Comparison of ENCODE assay signal across 8 cellular contexts in the genomic region with DNA sequence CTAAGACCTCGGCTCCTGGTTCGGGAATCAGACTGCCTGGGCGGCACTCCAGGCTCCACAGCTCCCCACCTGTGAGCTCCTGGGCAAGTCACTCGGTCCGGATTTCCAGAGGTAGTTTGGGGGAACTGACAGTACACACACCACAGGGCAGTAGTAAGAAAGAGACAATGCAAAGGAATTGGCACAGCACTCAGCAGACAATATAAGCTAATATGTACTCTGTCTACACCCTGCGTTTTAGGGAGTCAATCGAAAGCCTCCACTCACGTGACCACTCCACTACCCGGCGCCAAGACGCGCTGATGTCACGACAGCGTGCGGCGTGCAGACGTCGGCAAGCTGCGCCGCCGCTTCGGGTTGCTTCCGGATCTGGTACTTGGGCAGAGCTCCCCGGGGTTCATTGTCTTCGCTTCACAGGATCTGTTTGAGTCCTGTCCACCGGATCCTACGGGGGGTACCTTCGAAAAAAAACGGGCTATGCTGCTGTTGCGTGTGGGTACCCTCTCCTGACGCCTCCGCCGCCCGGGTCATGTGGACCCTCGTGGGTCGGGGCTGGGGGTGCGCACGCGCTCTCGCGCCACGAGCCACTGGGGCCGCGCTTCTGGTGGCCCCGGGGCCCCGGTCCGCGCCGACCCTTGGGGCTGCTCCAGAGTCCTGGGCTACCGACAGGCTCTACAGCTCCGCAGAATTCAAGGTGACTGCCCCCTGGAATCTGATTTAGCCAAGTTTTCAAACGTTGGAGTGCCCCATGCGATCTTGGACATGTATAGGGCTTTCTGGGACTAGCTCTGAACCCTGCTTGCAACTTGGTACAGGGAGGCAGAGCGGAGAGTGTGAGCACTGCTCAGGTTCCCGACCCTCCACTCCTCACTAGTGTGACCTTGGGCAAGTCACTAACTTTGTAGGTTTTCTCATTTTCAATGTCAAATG. TPM values are rescaled to one million over a fixed set of nuclear protein-coding genes. Genes with fewer than 3 reads are reported as not detected.
DNase-seq lines count a peak whose midpoint lies in the region; ATAC-seq, FAIRE-seq and TF ChIP-seq lines count a peak whose summit lies in the region.

A gene with protein sequence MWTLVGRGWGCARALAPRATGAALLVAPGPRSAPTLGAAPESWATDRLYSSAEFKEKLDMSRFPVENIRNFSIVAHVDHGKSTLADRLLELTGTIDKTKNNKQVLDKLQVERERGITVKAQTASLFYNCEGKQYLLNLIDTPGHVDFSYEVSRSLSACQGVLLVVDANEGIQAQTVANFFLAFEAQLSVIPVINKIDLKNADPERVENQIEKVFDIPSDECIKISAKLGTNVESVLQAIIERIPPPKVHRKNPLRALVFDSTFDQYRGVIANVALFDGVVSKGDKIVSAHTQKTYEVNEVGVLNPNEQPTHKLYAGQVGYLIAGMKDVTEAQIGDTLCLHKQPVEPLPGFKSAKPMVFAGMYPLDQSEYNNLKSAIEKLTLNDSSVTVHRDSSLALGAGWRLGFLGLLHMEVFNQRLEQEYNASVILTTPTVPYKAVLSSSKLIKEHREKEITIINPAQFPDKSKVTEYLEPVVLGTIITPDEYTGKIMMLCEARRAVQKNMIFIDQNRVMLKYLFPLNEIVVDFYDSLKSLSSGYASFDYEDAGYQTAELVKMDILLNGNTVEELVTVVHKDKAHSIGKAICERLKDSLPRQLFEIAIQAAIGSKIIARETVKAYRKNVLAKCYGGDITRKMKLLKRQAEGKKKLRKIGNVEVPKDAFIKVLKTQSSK (plus strand): TSS at position 327 of the 930 bp plus-strand sequence. CDS start 203 bp downstream, at position 530.

- H3K27ac ChIP-seq in HepG2 (ENCODE audit: extremely low read length, insufficient read depth, low read length), result peak within 1 kb of the TSS; percentile 93

- TF ChIP-seq RAD21 in HepG2 (CRISPR knock-in tag; IDR thresholded peaks at IDR 0.05), result no peak; the same call in 1 of the 2 replicates

- POLR2A ChIA-PET in HepG2 (lab: Yijun Ruan, JAX), result interaction anchor here (0.7 to 3.2 kb wide), 16 partner anchors 9 to 53 kb away, joined by 3 to 27 read pairs (median 4); a partner anchor contains a TSS

- intact Hi-C loops in CD14-positive monocyte (cut with micrococcal nuclease) (no loop called here), HepG2 (cut with micrococcal nuclease; ENCODE audit: unreplicated experiment) (loop anchor here (1.0 kb wide), 1 partner anchor 48 kb away; a partner anchor contains a TSS)

- TF ChIP-seq EP300 in HepG2 (IDR thresholded peaks at IDR 0.05; ENCODE audit: low read depth in 2 of 2, low read length in 2 of 2) (no peak), HepG2 (CRISPR knock-in tag; IDR thresholded peaks at IDR 0.05; ENCODE audit: borderline replicate concordance) (no peak)

- H3K4me3 Mint-ChIP-seq in CD14-positive monocyte, result peak within 1 kb of the TSS; percentile 97 to 99

- no peaks in the 10 kb centered on the region; a peak in 1 of 5 replicates for H3K27me3 ChIP-seq in HepG2 (ENCODE audit: control insufficient read depth in 1 of 2, insufficient read depth in 2 of 2, low read length in 2 of 2)

- peak; percentile 56 for FAIRE-seq in HepG2 (lab: Jason Lieb, UNC)

- peaks cover 10 to 16% of the 10 kb centered on the region in 2 donors for H3K36me3 Mint-ChIP-seq in CD14-positive monocyte

- peak; percentile 84 to 96 for TF ChIP-seq POLR2A in HepG2 (IDR thresholded peaks at IDR 0.05; ENCODE audit: insufficient read depth in 1 of 2, low read depth in 2 of 2, low read length in 2 of 2)

- H3K4me1 Mint-ChIP-seq in CD14-positive monocyte, result peaks cover 18% of the 10 kb centered on the region

- H3K27ac Mint-ChIP-seq in CD14-positive monocyte, result peak within 1 kb of the TSS; percentile 95 to 99 (median 99)

- BruUV-seq in HepG2 (replicated peaks; lab: Mats Ljungman, UMichigan), result TSS peak; percentile 68

- H3K9ac ChIP-seq in HepG2 (ENCODE audit: insufficient read depth, low read depth, low read length), result peak within 1 kb of the TSS; percentile 88

- TF ChIP-seq CTCF in CD14-positive monocyte (IDR thresholded peaks at IDR 0.05) (no peak), HepG2 (CRISPR knock-in tag; IDR thresholded peaks at IDR 0.05) (no peak)

- H3K4me2 ChIP-seq in HepG2 (ENCODE audit: low read depth, low read length), result peak within 1 kb of the TSS; percentile 90

- DNase-seq in CD14-positive monocyte (ENCODE audit: low spot score), result peak; percentile 86
- DNase-seq in NCI-H82 (lab: John Stamatoyannopoulos, UW), result peak; percentile 90
- DNase-seq in activated CD4-positive, alpha-beta T cell treated with anti-CD3 and anti-CD28 coated beads, Interleukin-2, amount 50 U/mL, for 48 hours, result peak; percentile 83 to 87
- peak; percentile 75 to 93 for DNase-seq in dermis microvascular lymphatic vessel endothelial cell (ENCODE audit: low read depth in 2 of 2)
- DNase-seq in HepG2 (ENCODE audit: low spot score), result peak; percentile 85
- DNase-seq in stimulated activated CD4-positive, alpha-beta T cell treated with anti-CD3 and anti-CD28 coated beads, Interleukin-4, amount 100 ng/mL, for 1 hour, result peak; percentile 88

- peaks cover 24% of the 10 kb centered on the region for H3K4me1 ChIP-seq in HepG2 (ENCODE audit: insufficient read depth, low read length)

- WGBS in HepG2 (ENCODE audit: low lambda C conversion rate), result under 1% methylated on average over 32 of the region's 55 CpGs

- peak within 1 kb of the TSS; percentile 91 for H2AFZ ChIP-seq in HepG2 (ENCODE audit: low read length)

- peaks cover 0 to 14% of the 10 kb centered on the region in 2 experiments; a peak in 3 of 5 replicates for H3K36me3 ChIP-seq in HepG2 (replicated peaks in 1 of 2; ENCODE audit: control insufficient read depth in 1 of 2, insufficient read depth in 2 of 2, low read length in 2 of 2)

- H4K20me1 ChIP-seq in HepG2 (ENCODE audit: insufficient read depth, low read length), result no peaks in the 10 kb centered on the region

- H3K27me3 Mint-ChIP-seq in CD14-positive monocyte (ENCODE audit: low read depth in 3 of 3), result peaks cover 4 to 6% (median 6%) of the 10 kb centered on the region in 3 donors

- ATAC-seq in GM19397 (IDR thresholded peaks at IDR 0.05; ENCODE audit: unreplicated experiment) (peak; percentile 98), HG03571 (IDR thresholded peaks at IDR 0.05; ENCODE audit: unreplicated experiment) (peak; percentile 97), HepG2 (peak; percentile 94)

- in situ Hi-C loops in HepG2 (cut with HindIII; ENCODE audit: extremely low pct_ligation_motif_present, low pct_unique_long_range_greater_than_20kb), result no loop called here

- CTCF ChIA-PET in HepG2 (lab: Yijun Ruan, JAX; ENCODE audit: low intra/inter-chr PET ratio, low total read pairs), result no interaction called here

- H3K9me3 ChIP-seq in HepG2 (ENCODE audit: low read length), result no peaks in the 10 kb centered on the region

- H3K79me2 ChIP-seq in HepG2 (ENCODE audit: insufficient read depth, low read length), result peaks cover 32% of the 10 kb centered on the region

- peaks cover 0 to 3% (median 0%) of the 10 kb centered on the region in 7 donors for H3K9me3 Mint-ChIP-seq in CD14-positive monocyte

- H3K4me3 ChIP-seq in HepG2 (replicated peaks in 1 of 3; ENCODE audit: insufficient read depth in 1 of 3, low read depth in 2 of 3, low read length in 3 of 3), result peak within 1 kb of the TSS; percentile 67 to 90 (median 87)

TF ChIP-seq in HepG2, 621 proteins besides CTCF, POLR2A, EP300 and RAD21 (continues in another document):
- no peak for TF ChIP-seq REXO4 (CRISPR knock-in tag; IDR thresholded peaks at IDR 0.05; ENCODE audit: borderline replicate concordance)
- TF ChIP-seq ZC3H13 (CRISPR knock-in tag; IDR thresholded peaks at IDR 0.05), result 0 out of 2 replicates have a peak, but pooled peaks have one; percentile 34
- no peak for TF ChIP-seq ZNF720 (CRISPR knock-in tag; IDR thresholded peaks at IDR 0.05)
- 0 out of 2 replicates have a peak, but pooled peaks have one; percentile 29 for TF ChIP-seq ZNF292 (CRISPR knock-in tag; IDR thresholded peaks at IDR 0.05; ENCODE audit: borderline replicate concordance, low read depth)
- TF ChIP-seq, protein P1, sequence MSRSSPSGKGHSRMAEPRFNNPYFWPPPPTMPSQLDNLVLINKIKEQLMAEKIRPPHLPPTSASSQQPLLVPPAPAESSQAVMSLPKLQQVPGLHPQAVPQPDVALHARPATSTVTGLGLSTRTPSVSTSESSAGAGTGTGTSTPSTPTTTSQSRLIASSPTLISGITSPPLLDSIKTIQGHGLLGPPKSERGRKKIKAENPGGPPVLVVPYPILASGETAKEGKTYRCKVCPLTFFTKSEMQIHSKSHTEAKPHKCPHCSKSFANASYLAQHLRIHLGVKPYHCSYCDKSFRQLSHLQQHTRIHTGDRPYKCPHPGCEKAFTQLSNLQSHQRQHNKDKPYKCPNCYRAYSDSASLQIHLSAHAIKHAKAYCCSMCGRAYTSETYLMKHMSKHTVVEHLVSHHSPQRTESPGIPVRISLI (CRISPR knock-in tag; IDR thresholded peaks at IDR 0.05; ENCODE audit: borderline replicate concordance), result no peak

RNA-seq across cellular contexts. Expression of the gene that starts here (rescaled TPM):
- polyA plus RNA-seq in CD14-positive monocyte (10 to 100 TPM in 1 of 2 donors, 1 to 10 TPM in 1; 6.2 to 11.3 TPM), HepG2 (2011; rRNA removed) (8.7 and 10.3 TPM in 2 replicates)
- total RNA-seq in dermis microvascular lymphatic vessel endothelial cell (6.9 and 8.6 TPM in 2 replicates), HepG2 (2016; rRNA removed; fragmentation: Illumina TruSeq; extraction: Trizol) (24.6 and 26.6 TPM in 2 replicates)
- total RNA-seq in HepG2 (2016; cell fraction: cytosol; rRNA removed; fragmentation: Illumina TruSeq; extraction: Trizol; ENCODE audit: low read depth), result 2.6 and 3.2 TPM in 2 replicates
- 24.6 and 26.8 TPM in 2 replicates for total RNA-seq in HepG2 (2016; cell fraction: insoluble cytoplasmic fraction; rRNA removed; fragmentation: Illumina TruSeq; extraction: Trizol)
- 11.6 TPM in 2 replicates for total RNA-seq in HepG2 (2016; cell fraction: membrane; rRNA removed; fragmentation: Illumina TruSeq; extraction: Trizol)
- 27.5 and 27.9 TPM in 2 replicates for total RNA-seq in HepG2 (2016; cell fraction: nucleus; rRNA removed; fragmentation: Illumina TruSeq; extraction: Trizol)
- 3.8 and 5.8 TPM in 2 replicates for polyA plus RNA-seq in HepG2 (2011; cell fraction: cytosol; rRNA removed)
- 11.7 TPM in 2 replicates for polyA plus RNA-seq in HepG2 (2011; cell fraction: nucleus; rRNA removed)
- polyA plus RNA-seq in HepG2 (2012), result 10.8 and 13.2 TPM in 2 replicates
- polyA plus RNA-seq in HepG2 (2016; cell fraction: cytosol; fragmentation: Illumina TruSeq; extraction: Trizol; ENCODE audit: low read depth), result 3.4 and 4.0 TPM in 2 replicates
- 29.7 and 30.0 TPM in 2 replicates for polyA plus RNA-seq in HepG2 (2016; cell fraction: insoluble cytoplasmic fraction; fragmentation: Illumina TruSeq; extraction: Trizol; ENCODE audit: low read depth)
- polyA plus RNA-seq in HepG2 (2016; cell fraction: membrane; fragmentation: Illumina TruSeq; extraction: Trizol; ENCODE audit: low read depth), result 10.4 and 12.2 TPM in 2 replicates
- 31.9 and 35.1 TPM in 2 replicates for polyA plus RNA-seq in HepG2 (2016; cell fraction: nucleus; fragmentation: Illumina TruSeq; extraction: Trizol; ENCODE audit: insufficient read depth, low read depth)
- polyA minus RNA-seq in HepG2 (2011; rRNA and poly(A)+ RNA removed; ENCODE audit: low replicate concordance), result 5.9 and 10.4 TPM in 2 replicates
- 10.6 and 13.2 TPM in 2 replicates for polyA minus RNA-seq in HepG2 (2011; cell fraction: cytosol; rRNA and poly(A)+ RNA removed)
- 55.6 and 61.2 TPM in 2 replicates for polyA minus RNA-seq in HepG2 (2011; cell fraction: nucleus; rRNA and poly(A)+ RNA removed)

Comparison
In these comparisons a context has a peak if more than half of its experiments do, and no peak if none do; other contexts are left out.
1. Peak in every context shown above with its lines: DNase-seq, ATAC-seq, H3K4me3 ChIP-seq and H3K27ac ChIP-seq.